21 cellular contexts compared by ENCODE assay signal in the genomic region with DNA sequence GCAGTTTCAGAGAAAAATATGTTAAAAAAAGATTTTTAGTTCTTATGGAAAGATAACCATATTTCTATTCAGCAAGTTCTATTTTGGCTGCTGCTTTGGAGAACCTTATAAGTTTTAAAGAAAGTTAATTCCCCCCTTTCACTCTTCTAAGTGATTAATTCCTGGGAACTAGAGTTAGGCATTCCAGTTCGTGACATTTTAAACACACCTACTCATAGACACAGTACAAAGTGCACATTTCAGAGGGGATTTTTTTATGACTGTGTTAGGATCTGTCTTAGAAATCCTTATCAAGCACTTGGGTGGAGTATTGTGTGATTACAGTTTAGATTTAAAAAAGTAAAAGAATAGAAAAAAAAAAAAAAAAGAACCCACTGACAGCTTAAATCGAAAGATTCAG. TPM values are rescaled to one million over a fixed set of nuclear protein-coding genes. Genes with fewer than 3 reads are reported as not detected.
DNase-seq lines count a peak whose midpoint lies in the region; ATAC-seq and TF ChIP-seq lines count a peak whose summit lies in the region.
"Had no signal": no experiment of that assay in that cellular context is flagged by ENCODE, and none has a peak within 500 bp of the region (broad histone marks: within the 10 kb centered on the region; RNA-seq: fewer than 3 reads in every experiment).

No MANE protein-coding gene starts in this region.

- ATAC-seq in mucosa of descending colon (peak; percentile 68), HG02610 (IDR thresholded peaks at IDR 0.05; ENCODE audit: unreplicated experiment) (no peak), GM19452 (IDR thresholded peaks at IDR 0.05; ENCODE audit: unreplicated experiment) (no peak)
- ATAC-seq: stimulated activated naive CD8-positive, alpha-beta T cell treated with anti-CD3 and anti-CD28 coated beads, Interleukin-15, Interleukin-2, amounts not matched to agents 100 U/mL and 50 U/mL, for 24 hours had no signal

- no peak overlapping the region for H3K4me2 ChIP-seq in mammary epithelial cell (ENCODE audit: insufficient read depth, low read depth, low read length)
- H3K4me2 ChIP-seq: BLaER1 treated with 17β-estradiol and CSF1 and Interleukin-3, amounts not matched to agents 10 nM and 100 nM had no signal

- H2AFZ ChIP-seq in mammary epithelial cell (ENCODE audit: low read depth, low read length), result no peak overlapping the region

- CTCF ChIA-PET in mammary epithelial cell (lab: Charles Lee; ENCODE audit: low non-redundant PET), result no interaction called here

- H3K9me3 ChIP-seq in breast epithelium (no peaks in the 10 kb centered on the region), mammary epithelial cell (replicated peaks; ENCODE audit: insufficient read depth, low read length) (no peaks in the 10 kb centered on the region), mucosa of descending colon (no peaks in the 10 kb centered on the region), uterus (no peaks in the 10 kb centered on the region), adrenal gland (replicated peaks in 1 of 3) (no peaks in the 10 kb centered on the region)
- H3K9me3 ChIP-seq: upper lobe of left lung had no signal

- H3K4me1 ChIP-seq in breast epithelium (peaks cover 0 to 3% of the 10 kb centered on the region in 2 donors), mammary epithelial cell (ENCODE audit: insufficient read depth, low read length) (peaks cover 19% of the 10 kb centered on the region), mucosa of descending colon (ENCODE audit: low read depth) (peaks cover 16% of the 10 kb centered on the region), uterus (no peaks in the 10 kb centered on the region), adrenal gland (replicated peaks in 1 of 2) (peaks cover 5 to 18% of the 10 kb centered on the region in 2 donors)

- no peak for DNase-seq in breast epithelium (ENCODE audit: low spot score in 2 of 2)
- DNase-seq in mammary epithelial cell, result no peak
- no peak for DNase-seq in coronary artery (ENCODE audit: low spot score)
- no peak for DNase-seq in mucosa of descending colon
- no peak for DNase-seq in uterus
- DNase-seq in adrenal gland, result no peak
- DNase-seq: 8988T; activated CD4-positive, alpha-beta T cell treated with anti-CD3 and anti-CD28 coated beads for 4 hours; activated naive CD8-positive, alpha-beta T cell treated with anti-CD3 and anti-CD28 coated beads for 36 hours; glutamatergic neuron; naive B cell; NCI-H1694 treated with DMSO at 0.1 percent for 48 hours; NCI-H446 treated with DMSO at 0.1 percent for 48 hours; RPMI8226; stimulated activated naive CD8-positive, alpha-beta T cell treated with anti-CD3 and anti-CD28 coated beads, Interleukin-15, Interleukin-2, amounts not matched to agents 100 U/mL and 50 U/mL, for 24 hours; upper lobe of left lung had no signal

- no peak for TF ChIP-seq CTCF in breast epithelium (IDR thresholded peaks at IDR 0.05)
- TF ChIP-seq CTCF in mammary epithelial cell (conservative IDR thresholded peaks at IDR 0.05 in 1 of 2, IDR thresholded peaks at IDR 0.05 in 1 of 2; ENCODE audit: extremely low read depth in 1 of 2, insufficient read depth in 1 of 2, low read depth in 1 of 2, low read length in 2 of 2), result no peak
- no peak for TF ChIP-seq CTCF in coronary artery (IDR thresholded peaks at IDR 0.05)
- no peak for TF ChIP-seq CTCF in mucosa of descending colon (IDR thresholded peaks at IDR 0.05)
- TF ChIP-seq CTCF in uterus (IDR thresholded peaks at IDR 0.05), result no peak
- no peak for TF ChIP-seq CTCF in adrenal gland (IDR thresholded peaks at IDR 0.05)

- H3K27me3 ChIP-seq in breast epithelium, result peaks cover 0 to 33% of the 10 kb centered on the region in 2 donors
- H3K27me3 ChIP-seq in mammary epithelial cell (ENCODE audit: insufficient read depth, low read length), result no peaks in the 10 kb centered on the region
- H3K27me3 ChIP-seq in uterus, result no peaks in the 10 kb centered on the region
- H3K27me3 ChIP-seq in adrenal gland, result peaks cover 15% of the 10 kb centered on the region

- H3K36me3 ChIP-seq in breast epithelium (no peaks in the 10 kb centered on the region), mammary epithelial cell (ENCODE audit: insufficient read depth, low read length) (no peaks in the 10 kb centered on the region), mucosa of descending colon (ENCODE audit: low read depth) (no peaks in the 10 kb centered on the region), uterus (no peaks in the 10 kb centered on the region), adrenal gland (replicated peaks in 1 of 2) (no peaks in the 10 kb centered on the region)
- H3K36me3 ChIP-seq: BLaER1 treated with 17β-estradiol and CSF1 and Interleukin-3, amounts not matched to agents 10 nM and 100 nM; cardiac muscle cell; upper lobe of left lung had no signal

- H3K27ac ChIP-seq in breast epithelium, result peak overlapping the region; percentile 8 to 82
- H3K27ac ChIP-seq in mammary epithelial cell (ENCODE audit: insufficient read depth, low read depth, low read length), result no peak overlapping the region
- H3K27ac ChIP-seq in coronary artery, result peak overlapping the region; percentile 67 to 99
- peak overlapping the region; percentile 43 to 94 for H3K27ac ChIP-seq in uterus
- no peak overlapping the region for H3K27ac ChIP-seq in adrenal gland
- H3K27ac ChIP-seq: BLaER1 treated with 17β-estradiol and CSF1 and Interleukin-3, amounts not matched to agents 10 nM and 100 nM; cardiac muscle cell had no signal

- dilution Hi-C loops in mammary epithelial cell (cut with HindIII; ENCODE audit: low sequenced_read_pairs), result no loop called here

- intact Hi-C loops in breast epithelium (cut with DNase I; ENCODE audit: low total_unique reads), result loop anchor here (10.0 kb wide), 1 partner anchor 939 kb away; no protein-coding TSS in a partner anchor
- intact Hi-C loops in mammary epithelial cell (cut with micrococcal nuclease), result loop anchor here (10.0 kb wide), 1 partner anchor 529 kb away; no protein-coding TSS in a partner anchor
- intact Hi-C loops in mucosa of descending colon (cut with DNase I, micrococcal nuclease), result no loop called here
- intact Hi-C loops in uterus (cut with DNase I; ENCODE audit: low total_unique reads), result no loop called here
- intact Hi-C loops in adrenal gland (cut with DNase I), result no loop called here

- no peaks in the 10 kb centered on the region for H4K20me1 ChIP-seq in mammary epithelial cell (ENCODE audit: insufficient read depth, low read length)

- WGBS in mammary epithelial cell (ENCODE audit: low coverage, missing lambda C conversion rate), result 40% methylated on average over 2 of the region's 2 CpGs
- 30 to 55% (median 41%) methylated on average over 2 of the region's 2 CpGs for WGBS in adrenal gland, 4 donors

- in situ Hi-C loops in mammary epithelial cell (cut with MboI; ENCODE audit: low sequenced_read_pairs in 2 of 2), result loop anchor here in 1 of 2 donors (10.0 kb wide), 1 partner anchor 1149 kb away; no protein-coding TSS in a partner anchor

- no TSS peak for BruUV-seq in mammary epithelial cell (replicated peaks; lab: Mats Ljungman, UMichigan)

- no peak overlapping the region for H3K9ac ChIP-seq in mammary epithelial cell (ENCODE audit: insufficient read depth, low read length)
- H3K9ac ChIP-seq: BLaER1 treated with 17β-estradiol and CSF1 and Interleukin-3, amounts not matched to agents 10 nM and 100 nM had no signal

- H3K4me3 ChIP-seq in breast epithelium, result peak overlapping the region in 2 of 3 donors; percentile 70 to 89
- no peak overlapping the region for H3K4me3 ChIP-seq in mammary epithelial cell (replicated peaks in 1 of 3; ENCODE audit: insufficient read depth in 1 of 3, low read depth in 2 of 3, low read length in 3 of 3)
- H3K4me3 ChIP-seq in coronary artery, result no peak overlapping the region
- H3K4me3 ChIP-seq in mucosa of descending colon, result no peak overlapping the region
- no peak overlapping the region for H3K4me3 ChIP-seq in uterus
- H3K4me3 ChIP-seq in adrenal gland, result no peak overlapping the region
- H3K4me3 ChIP-seq: BLaER1 treated with 17β-estradiol and CSF1 and Interleukin-3, amounts not matched to agents 10 nM and 100 nM; cardiac muscle cell had no signal

- no peak for TF ChIP-seq POLR2A in breast epithelium (IDR thresholded peaks at IDR 0.05)
- TF ChIP-seq POLR2A in uterus (IDR thresholded peaks at IDR 0.05), result no peak
- TF ChIP-seq POLR2A in adrenal gland (IDR thresholded peaks at IDR 0.05), result no peak

- peaks cover 15% of the 10 kb centered on the region for H3K79me2 ChIP-seq in mammary epithelial cell (ENCODE audit: insufficient read depth, low read length)

RNA-seq across cellular contexts. Expression of gene CDH11, which starts 3.5 kb away (rescaled TPM):
- 10 to 100 TPM; 41.8 to 70.0 (median 52.8) TPM for total RNA-seq in breast epithelium
- total RNA-seq in mammary epithelial cell, result 10 to 100 TPM in 1 of 2 donors, 1 to 10 TPM in 1; 6.3 to 61.7 TPM
- 44.9 TPM for polyA plus RNA-seq in mammary epithelial cell
- polyA minus RNA-seq in mammary epithelial cell, result 131 TPM
- 10 to 100 TPM in 2 of 3 donors, 1 to 10 TPM in 1; 6.4 to 24.7 (median 12.6) TPM for total RNA-seq in mucosa of descending colon
- 100 to 1,000 TPM in 2 of 4 donors, 10 to 100 TPM in 2; 51.8 to 661 (median 96.5) TPM for total RNA-seq in uterus
- 100 to 1,000 TPM in 1 of 8 donors, 10 to 100 TPM in 7; 21.0 to 102 (median 38.7) TPM for total RNA-seq in adrenal gland
- polyA plus RNA-seq in adrenal gland, result 10 to 100 TPM in 1 of 3 donors, 1 to 10 TPM in 2; 3.0 to 22.4 (median 3.5) TPM
- total RNA-seq: activated naive CD8-positive, alpha-beta T cell treated with anti-CD3 and anti-CD28 coated beads for 36 hours; activated T-helper 1 cell treated with anti-CD3 and anti-CD28 coated beads, Interleukin-12 subunit alpha, Interleukin-12 subunit beta, Interleukin-2, Interleukin-4 antibody, amounts not matched to agents 30 ng/mL and 10 ng/mL and 1 ng/mL, durations not matched to agents 14 hours and 24 hours and 36 hours had no signal

Comparison
In these comparisons a context has a peak if more than half of its experiments do, and no peak if none do; other contexts are left out.
1. H3K27ac ChIP-seq: peak in breast epithelium (2 of 2), coronary artery (2 of 2) and uterus (2 of 2); none in mammary epithelial cell (single experiment) and adrenal gland (0 of 5).
2. H3K4me3 ChIP-seq: peak in breast epithelium (2 of 3); none in mammary epithelial cell (0 of 3), coronary artery (single experiment), mucosa of descending colon (single experiment), uterus (0 of 2) and adrenal gland (0 of 4).
3. intact Hi-C loops: an anchor here in breast epithelium (10.0 kb wide) and mammary epithelial cell (10.0 kb wide); none called in mucosa of descending colon, uterus and adrenal gland.